Comparison of ENCODE assay signal across 8 cellular contexts in genomic region chr14:39268393-39268792, GRCh38. TPM values are rescaled to one million over a fixed set of nuclear protein-coding genes. Genes with fewer than 3 reads are reported as not detected.
DNase-seq lines count a peak whose midpoint lies in the region; ATAC-seq and TF ChIP-seq lines count a peak whose summit lies in the region.

No MANE protein-coding gene starts in this region.

- WGBS in gastroesophageal sphincter (ENCODE audit: low coverage in 1 of 2), 2 donors = 8 to 30% methylated on average over 2 of the region's 2 CpGs

- no peaks in the 10 kb centered on the region for H3K9me3 ChIP-seq in BE2C
- no peaks in the 10 kb centered on the region for H3K9me3 ChIP-seq in gastroesophageal sphincter

- DNase-seq in BE2C (no peak), HT1080 (ENCODE audit: low read depth) (peak; percentile 11), DMS153 (lab: John Stamatoyannopoulos, UW) (no peak)
- no peak for DNase-seq in T-helper 2 cell treated with Interferon-gamma antibody and Interleukin-4, amounts not matched to agents 5 μg/mL and 100 μg/mL, for 36 hours (ENCODE audit: low spot score)
- DNase-seq in stimulated activated effector memory CD8-positive, alpha-beta T cell treated with anti-CD3 and anti-CD28 coated beads, Interleukin-12 subunit alpha, Interleukin-12 subunit beta, amount 100 ng/mL, for 72 hours (ENCODE audit: low spot score in 2 of 2) = no peak

- H3K27me3 Mint-ChIP-seq in T-helper 2 cell treated with Interferon-gamma antibody and Interleukin-4, amounts not matched to agents 5 μg/mL and 100 μg/mL, for 36 hours (ENCODE audit: low read depth) = no peaks in the 10 kb centered on the region

- H3K36me3 ChIP-seq in BE2C (peaks cover 3% of the 10 kb centered on the region; the same call in 1 of the 2 replicates), gastroesophageal sphincter (no peaks in the 10 kb centered on the region)

- no peak for TF ChIP-seq CTCF in BE2C (IDR thresholded peaks at IDR 0.05; ENCODE audit: low read depth, low read length)
- TF ChIP-seq CTCF in gastroesophageal sphincter (IDR thresholded peaks at IDR 0.05) = no peak

- peak overlapping the region; percentile 74 for H3K27ac Mint-ChIP-seq in T-helper 2 cell treated with Interferon-gamma antibody and Interleukin-4, amounts not matched to agents 5 μg/mL and 100 μg/mL, for 36 hours
- peak overlapping the region; percentile 99 for H3K27ac Mint-ChIP-seq in stimulated activated effector memory CD8-positive, alpha-beta T cell treated with anti-CD3 and anti-CD28 coated beads, Interleukin-12 subunit alpha, Interleukin-12 subunit beta, amount 100 ng/mL, for 72 hours

- H3K9me3 Mint-ChIP-seq in T-helper 2 cell treated with Interferon-gamma antibody and Interleukin-4, amounts not matched to agents 5 μg/mL and 100 μg/mL, for 36 hours = peaks cover 11% of the 10 kb centered on the region
- no peaks in the 10 kb centered on the region for H3K9me3 Mint-ChIP-seq in stimulated activated effector memory CD8-positive, alpha-beta T cell treated with anti-CD3 and anti-CD28 coated beads, Interleukin-12 subunit alpha, Interleukin-12 subunit beta, amount 100 ng/mL, for 72 hours

- no peak for TF ChIP-seq POLR2A in gastroesophageal sphincter (IDR thresholded peaks at IDR 0.05)
- TF ChIP-seq POLR2A in GM18505 (IDR thresholded peaks at IDR 0.05; ENCODE audit: borderline replicate concordance, extremely low read depth, insufficient read depth, insufficient read length) = no peak

- H3K4me1 ChIP-seq in BE2C (no peaks in the 10 kb centered on the region), gastroesophageal sphincter (peaks cover 0 to 46% (median 0%) of the 10 kb centered on the region in 3 donors)

- H3K4me1 Mint-ChIP-seq in T-helper 2 cell treated with Interferon-gamma antibody and Interleukin-4, amounts not matched to agents 5 μg/mL and 100 μg/mL, for 36 hours (ENCODE audit: low read depth) = peaks cover 44% of the 10 kb centered on the region
- H3K4me1 Mint-ChIP-seq in stimulated activated effector memory CD8-positive, alpha-beta T cell treated with anti-CD3 and anti-CD28 coated beads, Interleukin-12 subunit alpha, Interleukin-12 subunit beta, amount 100 ng/mL, for 72 hours = peaks cover 64% of the 10 kb centered on the region

- no peak overlapping the region for H3K27ac ChIP-seq in gastroesophageal sphincter

- no peak for ATAC-seq in gastroesophageal sphincter
- no peak for ATAC-seq in stimulated activated effector memory CD8-positive, alpha-beta T cell treated with anti-CD3 and anti-CD28 coated beads, Interleukin-12 subunit alpha, Interleukin-12 subunit beta, amount 100 ng/mL, for 72 hours
- ATAC-seq in GM18505 (IDR thresholded peaks at IDR 0.05; ENCODE audit: unreplicated experiment) = no peak
- ATAC-seq in HG03159 (IDR thresholded peaks at IDR 0.05; ENCODE audit: unreplicated experiment) = no peak

- no peak for TF ChIP-seq EP300 in gastroesophageal sphincter (IDR thresholded peaks at IDR 0.05)

- peak overlapping the region; percentile 95 for H3K4me3 ChIP-seq in BE2C (ENCODE audit: low read depth, low read length)
- H3K4me3 ChIP-seq in gastroesophageal sphincter = peak overlapping the region; percentile 82 to 91

- peaks cover 24% of the 10 kb centered on the region for H3K36me3 Mint-ChIP-seq in T-helper 2 cell treated with Interferon-gamma antibody and Interleukin-4, amounts not matched to agents 5 μg/mL and 100 μg/mL, for 36 hours (ENCODE audit: low read depth)
- H3K36me3 Mint-ChIP-seq in stimulated activated effector memory CD8-positive, alpha-beta T cell treated with anti-CD3 and anti-CD28 coated beads, Interleukin-12 subunit alpha, Interleukin-12 subunit beta, amount 100 ng/mL, for 72 hours = peaks cover 14% of the 10 kb centered on the region

- H3K4me3 Mint-ChIP-seq in T-helper 2 cell treated with Interferon-gamma antibody and Interleukin-4, amounts not matched to agents 5 μg/mL and 100 μg/mL, for 36 hours = peak overlapping the region; percentile 81
- H3K4me3 Mint-ChIP-seq in stimulated activated effector memory CD8-positive, alpha-beta T cell treated with anti-CD3 and anti-CD28 coated beads, Interleukin-12 subunit alpha, Interleukin-12 subunit beta, amount 100 ng/mL, for 72 hours = peak overlapping the region; percentile 66

- H3K27me3 ChIP-seq in BE2C (no peaks in the 10 kb centered on the region), gastroesophageal sphincter (no peaks in the 10 kb centered on the region)

RNA-seq across cellular contexts. Expression of gene MIA2, which starts 34.7 kb away (rescaled TPM):
- polyA plus RNA-seq in BE2C (2012; ENCODE audit: insufficient read depth, insufficient read length, low read depth) = 15.7 TPM
- total RNA-seq in HT1080 (2014; rRNA removed; shearing (Covaris generic)) = 7.4 and 8.4 TPM in 2 replicates
- polyA plus RNA-seq in HT1080 (2015; cell fraction: cytosol; rRNA removed) = 14.0 and 15.8 TPM in 2 replicates
- 19.2 and 22.5 TPM in 2 replicates for polyA plus RNA-seq in HT1080 (2015; cell fraction: nucleus; rRNA removed)
- 10 to 100 TPM; 13.5 to 21.3 (median 16.3) TPM for total RNA-seq in gastroesophageal sphincter
